ENCODE assay signal across 27 cellular contexts in the genomic region with DNA sequence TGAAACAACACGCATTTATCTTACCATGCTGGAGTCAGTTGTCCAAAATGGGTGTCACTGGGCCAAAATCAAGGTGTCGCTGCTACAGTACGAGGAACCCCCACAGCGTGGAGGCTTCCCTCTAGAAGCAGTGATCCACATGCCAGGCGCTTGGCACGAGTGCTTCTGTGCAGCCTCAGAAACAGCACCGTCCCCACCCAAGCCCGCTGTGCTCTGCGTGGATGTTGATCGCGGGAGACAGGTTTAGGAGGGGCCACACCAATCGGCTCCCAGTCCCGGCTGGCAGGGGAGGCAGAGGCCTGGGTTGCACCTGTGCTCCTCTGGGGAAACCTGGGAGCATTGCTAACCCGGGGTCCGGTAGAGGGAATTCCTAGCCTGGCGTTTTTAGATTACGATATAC.
"Had no signal": no experiment of that assay in that cellular context is flagged by ENCODE, and none has a peak within 500 bp of the region (broad histone marks: within the 10 kb centered on the region; RNA-seq: fewer than 3 reads in every experiment).

No MANE protein-coding gene starts in this region.

- H3K9me3 Mint-ChIP-seq: stimulated activated effector memory CD8-positive, alpha-beta T cell treated with anti-CD3 and anti-CD28 coated beads, Interleukin-12 subunit alpha, Interleukin-12 subunit beta, amount 100 ng/mL, for 72 hours; type B pancreatic cell had no signal

- H3K4me3 Mint-ChIP-seq: stimulated activated effector memory CD8-positive, alpha-beta T cell treated with anti-CD3 and anti-CD28 coated beads, Interleukin-12 subunit alpha, Interleukin-12 subunit beta, amount 100 ng/mL, for 72 hours; stimulated activated naive B cell treated with anti-CD40 and anti-IgM and Interleukin-4, amounts not matched to agents 10 μg/mL and 1 μg/mL and 100 μg/mL, for 72 hours; stimulated activated naive CD8-positive, alpha-beta T cell treated with anti-CD3 and anti-CD28 coated beads, Interleukin-15, amount 100 ng/mL, for 72 hours; stimulated activated naive CD8-positive, alpha-beta T cell treated with anti-CD3 and anti-CD28 coated beads, Interleukin-15, Interleukin-2, amounts not matched to agents 100 ng/mL and 50 ng/mL, for 24 hours; type B pancreatic cell had no signal

- H3K27me3 ChIP-seq: testis, thyroid gland, tibial nerve, transverse colon, upper lobe of left lung, uterus had no signal

- ATAC-seq: stimulated activated naive B cell treated with anti-CD40 and anti-IgM and Interleukin-4, amounts not matched to agents 10 μg/mL and 1 μg/mL and 100 μg/mL, for 72 hours; stimulated activated naive CD8-positive, alpha-beta T cell treated with anti-CD3 and anti-CD28 coated beads, Interleukin-15, amount 100 ng/mL, for 72 hours; stimulated activated naive CD8-positive, alpha-beta T cell treated with anti-CD3 and anti-CD28 coated beads, Interleukin-15, Interleukin-2, amounts not matched to agents 100 U/mL and 50 U/mL, for 24 hours had no signal

- DNase-seq: stimulated activated CD4-positive, alpha-beta T cell treated with anti-CD3 and anti-CD28 coated beads, Interleukin-2, amount 100 ng/mL, for 48 hours; stimulated activated CD4-positive, alpha-beta T cell treated with anti-CD3 and anti-CD28 coated beads, Interleukin-4, amount 100 ng/mL, for 1 hour; stimulated activated CD4-positive, alpha-beta T cell treated with anti-CD3 and anti-CD28 coated beads, Interleukin-4, amount 100 ng/mL, for 24 hours; stimulated activated CD4-positive, alpha-beta T cell treated with anti-CD3 and anti-CD28 coated beads, Interleukin-4, amount 100 ng/mL, for 4 hours; stimulated activated CD8-positive, alpha-beta memory T cell treated with anti-CD3 and anti-CD28 coated beads, Interleukin-4, amount 100 ng/mL, for 48 hours; stimulated activated naive B cell treated with anti-CD40 and anti-IgM and Interleukin-4, amounts not matched to agents 10 μg/mL and 1 μg/mL and 100 μg/mL, for 72 hours; stimulated activated naive CD4-positive, alpha-beta T cell; stimulated activated naive CD4-positive, alpha-beta T cell treated with Interleukin-2 at 50 U/mL for 16 hours; stimulated activated naive CD8-positive, alpha-beta T cell treated with anti-CD3 and anti-CD28 coated beads, Interleukin-15, amount 100 ng/mL, for 72 hours; stimulated activated naive CD8-positive, alpha-beta T cell treated with anti-CD3 and anti-CD28 coated beads, Interleukin-15, Interleukin-2, amounts not matched to agents 100 U/mL and 50 U/mL, for 24 hours; stomach; substantia nigra; testis; tibial artery; transverse colon; trophoblast cell; upper lobe of left lung; upper lobe of right lung; uterus had no signal

- H3K36me3 Mint-ChIP-seq: stimulated activated effector memory CD8-positive, alpha-beta T cell treated with anti-CD3 and anti-CD28 coated beads, Interleukin-12 subunit alpha, Interleukin-12 subunit beta, amount 100 ng/mL, for 72 hours; stimulated activated naive B cell treated with anti-CD40 and anti-IgM and Interleukin-4, amounts not matched to agents 10 μg/mL and 1 μg/mL and 100 μg/mL, for 72 hours; type B pancreatic cell had no signal

- H3K4me1 Mint-ChIP-seq: stimulated activated naive B cell treated with anti-CD40 and anti-IgM and Interleukin-4, amounts not matched to agents 10 μg/mL and 1 μg/mL and 100 μg/mL, for 72 hours; stimulated activated naive CD8-positive, alpha-beta T cell treated with anti-CD3 and anti-CD28 coated beads, Interleukin-15, amount 100 ng/mL, for 72 hours had no signal

- H3K4me3 ChIP-seq: stomach, suprapubic skin, testis, thoracic aorta, thyroid gland, tibial artery, tibial nerve, transverse colon, upper lobe of left lung, upper lobe of right lung, uterus, vagina had no signal

- H3K36me3 ChIP-seq: stomach, suprapubic skin, thoracic aorta, thyroid gland, tibial artery, tibial nerve, transverse colon, upper lobe of left lung, upper lobe of right lung, uterus, vagina had no signal

- H3K4me1 ChIP-seq: stomach, suprapubic skin, testis, tibial artery, tibial nerve, transverse colon, upper lobe of right lung, uterus had no signal

- H3K27ac Mint-ChIP-seq: stimulated activated effector memory CD8-positive, alpha-beta T cell treated with anti-CD3 and anti-CD28 coated beads, Interleukin-12 subunit alpha, Interleukin-12 subunit beta, amount 100 ng/mL, for 72 hours; stimulated activated naive B cell treated with anti-CD40 and anti-IgM and Interleukin-4, amounts not matched to agents 10 μg/mL and 1 μg/mL and 100 μg/mL, for 72 hours; stimulated activated naive CD8-positive, alpha-beta T cell treated with anti-CD3 and anti-CD28 coated beads, Interleukin-15, amount 100 ng/mL, for 72 hours; stimulated activated naive CD8-positive, alpha-beta T cell treated with anti-CD3 and anti-CD28 coated beads, Interleukin-15, Interleukin-2, amounts not matched to agents 100 ng/mL and 50 ng/mL, for 24 hours; type B pancreatic cell had no signal

- H3K9me3 ChIP-seq: suprapubic skin, testis, thoracic aorta, thyroid gland, tibial artery, tibial nerve, transverse colon, uterus, vagina had no signal

- H3K27ac ChIP-seq: stomach, suprapubic skin, testis, thoracic aorta, tibial artery, tibial nerve, transverse colon, upper lobe of left lung, upper lobe of right lung, uterus, vagina had no signal
